ENCODE assay signal across 8 cellular contexts in genomic region chr3:53346514-53346913, GRCh38. TPM values are rescaled to one million over a fixed set of nuclear protein-coding genes. Genes with fewer than 3 reads are reported as not detected.
DNase-seq lines count a peak whose midpoint lies in the region; ATAC-seq and TF ChIP-seq lines count a peak whose summit lies in the region.

No MANE protein-coding gene starts in this region.

- peak overlapping the region; percentile 88 to 96 (median 90) for H3K4me3 ChIP-seq in esophagus muscularis mucosa

- no peaks in the 10 kb centered on the region for H3K27me3 Mint-ChIP-seq in osteocyte (ENCODE audit: unreplicated experiment)

- 4% methylated on average over 9 of the region's 9 CpGs for WGBS in esophagus muscularis mucosa

- TF ChIP-seq CTCF in esophagus muscularis mucosa (IDR thresholded peaks at IDR 0.05) = no peak
- no peak for TF ChIP-seq CTCF in osteocyte (IDR thresholded peaks at IDR 0.05)

- no peaks in the 10 kb centered on the region for H3K27me3 ChIP-seq in esophagus muscularis mucosa

- H3K9me3 ChIP-seq in esophagus muscularis mucosa = no peaks in the 10 kb centered on the region

- no peak for ATAC-seq in HG02840 (IDR thresholded peaks at IDR 0.05; ENCODE audit: low FRiP score, unreplicated experiment)

- peak; percentile 67 for DNase-seq in NCI-H82 (lab: John Stamatoyannopoulos, UW)
- DNase-seq in NCI-H82 treated with DMSO at 0.1 percent for 48 hours (lab: John Stamatoyannopoulos, UW; ENCODE audit: unreplicated experiment) = no peak
- peak; percentile 15 for DNase-seq in RPMI7951 (ENCODE audit: low read depth)
- no peak for DNase-seq in esophagus muscularis mucosa (ENCODE audit: extremely low spot score)
- DNase-seq in osteocyte (ENCODE audit: extremely low spot score, unreplicated experiment) = no peak
- DNase-seq in C1 segment of cervical spinal cord (lab: John Stamatoyannopoulos, UW) = no peak
- DNase-seq in stimulated activated CD4-positive, alpha-beta T cell treated with anti-CD3 and anti-CD28 coated beads, Interleukin-15, amount 100 ng/mL, for 24 hours = no peak

- peak overlapping the region; percentile 100 for H3K27ac Mint-ChIP-seq in osteocyte (ENCODE audit: unreplicated experiment)

- no peaks in the 10 kb centered on the region for H3K9me3 Mint-ChIP-seq in osteocyte (ENCODE audit: unreplicated experiment)

- intact Hi-C loops in esophagus muscularis mucosa (cut with DNase I) = loop anchor here (5.0 kb wide), 1 partner anchor 89 kb away; the partner anchor contains the start of gene TKT

- no peak for TF ChIP-seq EP300 in esophagus muscularis mucosa (IDR thresholded peaks at IDR 0.05)

- H3K36me3 Mint-ChIP-seq in osteocyte (ENCODE audit: unreplicated experiment) = peaks cover 21% of the 10 kb centered on the region

- TF ChIP-seq POLR2A in esophagus muscularis mucosa (IDR thresholded peaks at IDR 0.05; ENCODE audit: low read depth) = no peak

- H3K27ac ChIP-seq in esophagus muscularis mucosa (replicated peaks in 1 of 4) = peak overlapping the region; percentile 94 to 96 (median 94)

- H3K4me1 ChIP-seq in esophagus muscularis mucosa = peaks cover 19 to 51% (median 45%) of the 10 kb centered on the region in 4 donors

- peaks cover 5 to 26% (median 11%) of the 10 kb centered on the region in 4 donors for H3K36me3 ChIP-seq in esophagus muscularis mucosa

- peaks cover 29% of the 10 kb centered on the region for H3K4me1 Mint-ChIP-seq in osteocyte (ENCODE audit: unreplicated experiment)

- peak overlapping the region; percentile 97 for H3K4me3 Mint-ChIP-seq in osteocyte (ENCODE audit: unreplicated experiment)

RNA-seq across cellular contexts. Expression of gene DCP1A, which starts 0.8 kb away (rescaled TPM):
- total RNA-seq in RPMI7951 (2014; rRNA removed; shearing (Covaris generic)) = 13.7 and 14.4 TPM in 2 replicates
- total RNA-seq in esophagus muscularis mucosa = 10 to 100 TPM; 17.0 to 26.4 (median 20.5) TPM
- total RNA-seq in osteocyte = 20.8 and 24.2 TPM in 2 replicates

Comparison
In these comparisons a context has a peak if more than half of its experiments do, and no peak if none do; other contexts are left out.
1. DNase-seq: peak in NCI-H82 (single experiment) and RPMI7951 (single experiment); none in NCI-H82 treated with DMSO at 0.1 percent for 48 hours (single experiment), esophagus muscularis mucosa (single experiment), osteocyte (single experiment), C1 segment of cervical spinal cord (0 of 14) and stimulated activated CD4-positive, alpha-beta T cell treated with anti-CD3 and anti-CD28 coated beads, Interleukin-15, amount 100 ng/mL, for 24 hours (single experiment).